7 cellular contexts compared by ENCODE assay signal in genomic region chrX:134999469-134999868, GRCh38. TPM values are rescaled to one million over a fixed set of nuclear protein-coding genes. Genes with fewer than 3 reads are reported as not detected.
DNase-seq lines count a peak whose midpoint lies in the region; ATAC-seq and TF ChIP-seq lines count a peak whose summit lies in the region.

No MANE protein-coding gene starts in this region.

- TF ChIP-seq CTCF in GM12873 (IDR thresholded peaks at IDR 0.05; ENCODE audit: insufficient read depth, low read depth, low read length, missing control alignments): peak; percentile 49

- H3K4me3 Mint-ChIP-seq in immature natural killer cell: no peak overlapping the region

- intact Hi-C loops in left colon (cut with DNase I, micrococcal nuclease): no loop called here

- H3K27me3 Mint-ChIP-seq in immature natural killer cell (ENCODE audit: low read depth in 3 of 3): peaks cover 0 to 9% (median 5%) of the 10 kb centered on the region in 3 donors

- H3K9me3 Mint-ChIP-seq in immature natural killer cell: no peaks in the 10 kb centered on the region

- peaks cover 6 to 10% of the 10 kb centered on the region in 2 donors for H3K4me1 Mint-ChIP-seq in immature natural killer cell

- H3K36me3 Mint-ChIP-seq in immature natural killer cell: no peaks in the 10 kb centered on the region

- no peak overlapping the region for H3K27ac Mint-ChIP-seq in immature natural killer cell

- DNase-seq in NCI-H1436 treated with DMSO at 0.1 percent for 48 hours (lab: John Stamatoyannopoulos, UW): peak; percentile 18
- peak; percentile 64 for DNase-seq in amniotic epithelial cell (ENCODE audit: low read depth)
- DNase-seq in left colon: no peak
- no peak for DNase-seq in immature natural killer cell

- ATAC-seq in left colon (peak; percentile 35), HG03571 (IDR thresholded peaks at IDR 0.05; ENCODE audit: unreplicated experiment) (no peak), GM21717 (IDR thresholded peaks at IDR 0.05; ENCODE audit: unreplicated experiment) (no peak)

RNA-seq across cellular contexts. Expression of gene SMIM10, which starts 8.7 kb away (rescaled TPM):
- total RNA-seq in left colon: 1 to 10 TPM in 1 of 2 donors, under 1 TPM in 1; 0.85 to 1.6 TPM
- under 1 TPM in 2 of 3 donors, not detected in 1; 0.47 to 0.71 TPM for polyA plus RNA-seq in immature natural killer cell

RNA-seq across cellular contexts. Expression of gene RTL8B, which starts 22.9 kb away (rescaled TPM):
- total RNA-seq in left colon: 1 to 10 TPM; 1.3 to 3.7 TPM
- polyA plus RNA-seq in immature natural killer cell: not detected

RNA-seq across cellular contexts. Expression of gene RTL8C, which starts 32.7 kb away (rescaled TPM):
- 10 to 100 TPM; 42.5 to 44.4 TPM for total RNA-seq in left colon
- 10 to 100 TPM; 18.4 to 35.9 (median 32.0) TPM for polyA plus RNA-seq in immature natural killer cell

RNA-seq across cellular contexts. Expression of gene RTL8A, which starts 52.5 kb away (rescaled TPM):
- total RNA-seq in left colon: 10 to 100 TPM; 35.8 to 36.7 TPM
- polyA plus RNA-seq in immature natural killer cell: 10 to 100 TPM; 12.8 to 26.8 (median 22.3) TPM

Comparison
In these comparisons a context has a peak if more than half of its experiments do, and no peak if none do; other contexts are left out.
1. DNase-seq: peak in NCI-H1436 treated with DMSO at 0.1 percent for 48 hours (single experiment) and amniotic epithelial cell (single experiment); none in left colon (0 of 2) and immature natural killer cell (0 of 3).